In genomic region chr7:110766874-110767273, GRCh38 we compare ENCODE assay signal across 23 cellular contexts.
DNase-seq lines count a peak whose midpoint lies in the region; ATAC-seq, FAIRE-seq and TF ChIP-seq lines count a peak whose summit lies in the region.
"Had no signal": no experiment of that assay in that cellular context is flagged by ENCODE, and none has a peak within 500 bp of the region (broad histone marks: within the 10 kb centered on the region; RNA-seq: fewer than 3 reads in every experiment).

No MANE protein-coding gene starts in this region.

- DNase-seq in NCI-H146 (lab: John Stamatoyannopoulos, UW) (peak; percentile 5), NCI-H146 treated with DMSO at 0.1 percent for 48 hours (lab: John Stamatoyannopoulos, UW; ENCODE audit: unreplicated experiment) (no peak), NCI-H748 (lab: John Stamatoyannopoulos, UW; ENCODE audit: unreplicated experiment) (peak; percentile 91), epithelial cell of proximal tubule (ENCODE audit: low read depth) (peak; percentile 7), small intestine (peak; percentile 7), globus pallidus (ENCODE audit: low spot score) (no peak)
- DNase-seq: activated CD4-positive, alpha-beta T cell treated with anti-CD3 and anti-CD28 coated beads, Interleukin-2, amount 50 U/mL, for 1 hour; BE2C; central memory CD4-positive, alpha-beta T cell; dorsolateral prefrontal cortex; heart right ventricle; mesenchymal stem cell; NCI-H2107; NCI-H510A treated with DMSO at 0.1 percent for 48 hours; psoas muscle; RPMI8226; WERI-Rb-1 had no signal

- no peak for FAIRE-seq in small intestine (lab: Jason Lieb, UNC)
- FAIRE-seq: A204.1 had no signal

- 19 to 39% (median 36%) methylated on average over 2 of the region's 2 CpGs for WGBS in small intestine, 3 donors

- H3K4me1 ChIP-seq in small intestine (ENCODE audit: control insufficient read depth in 2 of 2, insufficient read depth in 1 of 2, low read depth in 1 of 2, low read length in 1 of 2) = no peaks in the 10 kb centered on the region
- H3K4me1 ChIP-seq: psoas muscle had no signal

- no peaks in the 10 kb centered on the region for H3K9me3 ChIP-seq in small intestine (ENCODE audit: control insufficient read depth, low read depth)
- H3K9me3 ChIP-seq: BE2C, heart right ventricle, psoas muscle had no signal

- no peak overlapping the region for H3K4me3 ChIP-seq in epithelial cell of proximal tubule (ENCODE audit: low read depth, low read length)
- H3K4me3 ChIP-seq in small intestine (ENCODE audit: low read depth in 1 of 2, low read length in 2 of 2) = no peak overlapping the region
- H3K4me3 ChIP-seq: dorsolateral prefrontal cortex, heart right ventricle, psoas muscle had no signal

- H3K36me3 ChIP-seq in small intestine (ENCODE audit: control insufficient read depth in 2 of 2, insufficient read depth in 2 of 2, low read length in 2 of 2) = no peaks in the 10 kb centered on the region
- H3K36me3 ChIP-seq: BE2C, heart right ventricle, WERI-Rb-1 had no signal

- no peak for ATAC-seq in HG02571 (IDR thresholded peaks at IDR 0.05; ENCODE audit: unreplicated experiment)
- ATAC-seq in GM18498 (IDR thresholded peaks at IDR 0.05; ENCODE audit: unreplicated experiment) = no peak
- ATAC-seq: activated naive CD4-positive, alpha-beta T cell treated with anti-CD3 and anti-CD28 coated beads, Interleukin-2, amount 50 U/mL, for 72 hours; heart right ventricle; left lobe of liver; psoas muscle; SK-N-SH treated with all-trans-retinoic acid at 6 μM for 48 hours had no signal

- no peak for TF ChIP-seq CTCF in epithelial cell of proximal tubule (conservative IDR thresholded peaks at IDR 0.05; ENCODE audit: low read depth, low read length)

- H3K27me3 ChIP-seq in small intestine (ENCODE audit: control insufficient read depth in 2 of 2, insufficient read depth in 2 of 2, low read length in 2 of 2) = no peaks in the 10 kb centered on the region
- H3K27me3 ChIP-seq: BE2C, dorsolateral prefrontal cortex, heart right ventricle had no signal

- H3K27ac ChIP-seq in small intestine (ENCODE audit: low read depth in 1 of 2, low read length in 1 of 2) = no peak overlapping the region
- H3K27ac ChIP-seq: dorsolateral prefrontal cortex, heart right ventricle, psoas muscle, WERI-Rb-1 had no signal

Comparison
In these comparisons a context has a peak if more than half of its experiments do, and no peak if none do; other contexts are left out.
1. DNase-seq: peak in NCI-H146 (single experiment), NCI-H748 (single experiment), epithelial cell of proximal tubule (single experiment) and small intestine (single experiment); none in NCI-H146 treated with DMSO at 0.1 percent for 48 hours (single experiment) and globus pallidus (single experiment).